Comparison of ENCODE assay signal across 7 cellular contexts in the genomic region with DNA sequence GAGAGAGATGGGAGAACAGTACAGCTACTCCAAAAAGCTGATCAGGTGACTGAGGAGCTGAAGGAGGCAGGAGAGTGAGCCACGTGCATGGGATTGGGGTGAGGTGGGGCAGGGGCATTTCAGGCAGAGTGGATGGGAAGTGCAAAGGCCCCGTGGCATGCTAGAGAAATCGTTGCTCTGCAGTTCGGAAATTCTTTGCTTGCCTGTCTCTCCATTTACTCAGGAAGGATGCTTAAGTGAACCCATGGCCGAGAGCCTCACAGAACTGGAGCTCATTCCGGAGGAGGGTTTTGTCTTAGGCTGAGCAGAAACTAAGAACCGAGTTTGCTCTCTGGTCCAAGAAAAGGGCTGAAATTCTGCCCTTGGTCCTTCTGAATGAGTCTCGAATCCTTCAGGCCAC.
"Had no signal": no experiment of that assay in that cellular context is flagged by ENCODE, and none has a peak within 500 bp of the region (broad histone marks: within the 10 kb centered on the region; RNA-seq: fewer than 3 reads in every experiment).

No MANE protein-coding gene starts in this region.

- H3K4me3 ChIP-seq: GM23338, HAP-1 had no signal

- ATAC-seq: GM23338, HCT116 had no signal

- H3K27ac ChIP-seq: KMS-11 had no signal

- H3K4me2 ChIP-seq: GM23338, KMS-11 had no signal

- H2AFZ ChIP-seq: GM23338 had no signal

- FAIRE-seq: HTR-8/SVneo had no signal

- DNase-seq: H7, KBM-7 had no signal

- H3K9me3 ChIP-seq: HAP-1 had no signal

- H3K4me1 ChIP-seq: HAP-1 had no signal

- H3K9ac ChIP-seq: KMS-11 had no signal

- H3K36me3 ChIP-seq: HAP-1 had no signal
